ENCODE assay signal across 18 cellular contexts in genomic region chr1:25104932-25105561, GRCh38.
DNase-seq lines count a peak whose midpoint lies in the region; ATAC-seq and TF ChIP-seq lines count a peak whose summit lies in the region.
"Had no signal": no experiment of that assay in that cellular context is flagged by ENCODE, and none has a peak within 500 bp of the region (broad histone marks: within the 10 kb centered on the region; RNA-seq: fewer than 3 reads in every experiment).

No MANE protein-coding gene starts in this region.

- no TSS peak for BruUV-seq in IMR-90 (replicated peaks; lab: Mats Ljungman, UMichigan)

- intact Hi-C loops in IMR-90 (cut with micrococcal nuclease) = no loop called here
- intact Hi-C loops in heart right ventricle (cut with DNase I) = loop anchor here in 6 of 10 donors (5.0 kb wide), 4 partner anchors 73 to 258 kb away; partner anchors contain the start of gene RUNX3 (in 5 of the 6)

- no peak overlapping the region for H3K14ac ChIP-seq in IMR-90 (replicated peaks; ENCODE audit: low read depth, low read length)

- no peak for TF ChIP-seq RAD21 in SK-N-SH (IDR thresholded peaks at IDR 0.05; ENCODE audit: low read length)
- no peak for TF ChIP-seq RAD21 in IMR-90 (IDR thresholded peaks at IDR 0.05; ENCODE audit: low read length)

- TF ChIP-seq POLR2A in IMR-90 (IDR thresholded peaks at IDR 0.05; ENCODE audit: low read depth, low read length) = no peak

- H3K36me3 ChIP-seq in SK-N-SH (replicated peaks in 1 of 2; ENCODE audit: control insufficient read depth in 1 of 2, insufficient read depth in 2 of 2, low read length in 1 of 2) = no peaks in the 10 kb centered on the region
- H3K36me3 ChIP-seq in IMR-90 (ENCODE audit: control insufficient read depth, insufficient read depth, low read length) = no peaks in the 10 kb centered on the region
- H3K36me3 ChIP-seq in heart right ventricle = no peaks in the 10 kb centered on the region
- H3K36me3 ChIP-seq in mesendoderm (ENCODE audit: control insufficient read depth, insufficient read depth, low read length) = no peaks in the 10 kb centered on the region
- H3K36me3 ChIP-seq: Peyer's patch had no signal

- H3K4me2 ChIP-seq in SK-N-SH = no peak overlapping the region
- no peak overlapping the region for H3K4me2 ChIP-seq in IMR-90 (ENCODE audit: low read depth, low read length)
- H3K4me2 ChIP-seq in mesendoderm (ENCODE audit: low read length) = no peak overlapping the region

- no peak overlapping the region for H3K4me3 Mint-ChIP-seq in progenitor cell of endocrine pancreas (ENCODE audit: low read depth)
- H3K4me3 Mint-ChIP-seq: IgD-negative memory B cell had no signal

- H3K36me3 Mint-ChIP-seq in progenitor cell of endocrine pancreas (ENCODE audit: insufficient read depth) = peaks cover 3% of the 10 kb centered on the region

- H3K18ac ChIP-seq in IMR-90 (ENCODE audit: low read depth, low read length) = no peak overlapping the region
- H3K18ac ChIP-seq in mesendoderm (ENCODE audit: low read length) = no peak overlapping the region

- H3K4me3 ChIP-seq in SK-N-SH (ENCODE audit: low read depth in 2 of 2, low read length in 1 of 2) = no peak overlapping the region
- H3K4me3 ChIP-seq in IMR-90 (ENCODE audit: insufficient read depth, low read depth, low read length) = no peak overlapping the region
- H3K4me3 ChIP-seq in heart right ventricle = no peak overlapping the region
- no peak overlapping the region for H3K4me3 ChIP-seq in mesendoderm (ENCODE audit: low read length)
- H3K4me3 ChIP-seq: Peyer's patch had no signal

- H4K8ac ChIP-seq in IMR-90 (ENCODE audit: low read depth in 2 of 2, low read length in 2 of 2) = no peak overlapping the region
- no peak overlapping the region for H4K8ac ChIP-seq in mesendoderm (ENCODE audit: low read depth, low read length)

- H3K4me1 ChIP-seq in SK-N-SH (ENCODE audit: control insufficient read depth in 1 of 2, insufficient read depth in 2 of 2, low read depth in 1 of 2, low read length in 1 of 2) = peaks cover 0 to 16% of the 10 kb centered on the region in 2 experiments; a peak in 1 of 4 replicates
- 0 out of 2 replicates have a peak, but pooled peaks cover 2% of the 10 kb centered on the region for H3K4me1 ChIP-seq in IMR-90 (ENCODE audit: control insufficient read depth, insufficient read depth, low read length)
- H3K4me1 ChIP-seq in heart right ventricle = peaks cover 0 to 11% (median 0%) of the 10 kb centered on the region in 9 donors
- no peaks in the 10 kb centered on the region for H3K4me1 ChIP-seq in mesendoderm (ENCODE audit: control insufficient read depth, low read depth, low read length)
- H3K4me1 ChIP-seq: Peyer's patch had no signal

- H3K79me2 ChIP-seq in SK-N-SH (ENCODE audit: insufficient read depth) (no peaks in the 10 kb centered on the region), mesendoderm (ENCODE audit: control insufficient read depth, insufficient read depth, low read length) (no peaks in the 10 kb centered on the region)

- no peak overlapping the region for H2AK5ac ChIP-seq in IMR-90 (ENCODE audit: low read depth, low read length)
- H2AK5ac ChIP-seq in mesendoderm (ENCODE audit: low read length) = no peak overlapping the region

- H2AFZ ChIP-seq in SK-N-SH (ENCODE audit: low read depth) = no peak overlapping the region
- no peak overlapping the region for H2AFZ ChIP-seq in IMR-90 (replicated peaks; ENCODE audit: low read length, poor library complexity)

- H3K9me1 ChIP-seq in IMR-90 (ENCODE audit: insufficient read depth, low read length) = peaks cover 3% of the 10 kb centered on the region; the same call in 1 of the 2 replicates

- H3K79me1 ChIP-seq in IMR-90 (ENCODE audit: low read depth in 1 of 2, low read length in 2 of 2) (no peaks in the 10 kb centered on the region), mesendoderm (ENCODE audit: low read length) (no peaks in the 10 kb centered on the region)

- POLR2A ChIA-PET in SK-N-SH (lab: Yijun Ruan, JAX) = no interaction called here
- POLR2A ChIA-PET in IMR-90 (lab: Charles Lee; ENCODE audit: unreplicated experiment) = no interaction called here

- dilution Hi-C loops in IMR-90 (cut with HindIII; ENCODE audit: low sequenced_read_pairs, unreplicated experiment) = no loop called here

- no peak for TF ChIP-seq CTCF in SK-N-SH (IDR thresholded peaks at IDR 0.05)
- no peak for TF ChIP-seq CTCF in IMR-90 (conservative IDR thresholded peaks at IDR 0.05; ENCODE audit: low read depth, low read length)
- no peak for TF ChIP-seq CTCF in heart right ventricle (IDR thresholded peaks at IDR 0.05)
- TF ChIP-seq CTCF in progenitor cell of endocrine pancreas (IDR thresholded peaks at IDR 0.05; ENCODE audit: unreplicated experiment) = no peak

- no peak for TF ChIP-seq EP300 in SK-N-SH (IDR thresholded peaks at IDR 0.05; ENCODE audit: borderline replicate concordance in 1 of 2, low read depth in 1 of 2, low read length in 1 of 2)

- H3K27ac Mint-ChIP-seq in progenitor cell of endocrine pancreas = peak overlapping the region; percentile 57

- H3K23ac ChIP-seq in IMR-90 (ENCODE audit: low read depth, low read length) = no peak overlapping the region
- no peak overlapping the region for H3K23ac ChIP-seq in mesendoderm (ENCODE audit: low read length)

- H3F3A ChIP-seq in SK-N-SH (replicated peaks; ENCODE audit: insufficient read depth) = no peaks in the 10 kb centered on the region

- H3K56ac ChIP-seq in IMR-90 (ENCODE audit: extremely low read depth, insufficient read depth, low read length) (no peak overlapping the region), mesendoderm (ENCODE audit: low read length) (no peak overlapping the region)

- H3K9me2 ChIP-seq in SK-N-SH = no peaks in the 10 kb centered on the region

- peaks cover 1% of the 10 kb centered on the region for H3K4me1 Mint-ChIP-seq in progenitor cell of endocrine pancreas (ENCODE audit: low read depth)

- no peak overlapping the region for H2BK5ac ChIP-seq in IMR-90 (ENCODE audit: low read depth, low read length, poor library complexity, severe bottlenecking)
- no peak overlapping the region for H2BK5ac ChIP-seq in mesendoderm (ENCODE audit: low read length)

- ATAC-seq in SK-N-SH treated with all-trans-retinoic acid at 6 μM for 48 hours (no peak), IMR-90 (ENCODE audit: low read depth) (no peak), heart right ventricle (peak; percentile 40 to 77 (median 69)), HG02759 (IDR thresholded peaks at IDR 0.05; ENCODE audit: unreplicated experiment) (no peak)

- H3K9me3 ChIP-seq in SK-N-SH = no peaks in the 10 kb centered on the region
- peaks cover 6% of the 10 kb centered on the region for H3K9me3 ChIP-seq in IMR-90 (ENCODE audit: control insufficient read depth, insufficient read depth, low read length)
- peaks cover 0 to 12% (median 4%) of the 10 kb centered on the region in 11 donors for H3K9me3 ChIP-seq in heart right ventricle
- H3K9me3 ChIP-seq: Peyer's patch had no signal

- H3K4ac ChIP-seq in IMR-90 (ENCODE audit: low read depth, low read length) (no peak overlapping the region), mesendoderm (ENCODE audit: low read depth, low read length) (no peak overlapping the region)

- in situ Hi-C loops in IMR-90 (cut with MboI; ENCODE audit: low sequenced_read_pairs) = loop anchor here (5.0 kb wide), 2 partner anchors 173 to 253 kb away; partner anchors contain the start of gene RUNX3

- no peak overlapping the region for H4K91ac ChIP-seq in IMR-90 (ENCODE audit: insufficient read depth, low read depth, low read length)

- no peak overlapping the region for H4K5ac ChIP-seq in IMR-90 (ENCODE audit: low read depth, low read length)
- no peak overlapping the region for H4K5ac ChIP-seq in mesendoderm (ENCODE audit: low read length)

- H3K27me3 ChIP-seq in SK-N-SH (ENCODE audit: insufficient read depth) = 0 out of 2 replicates have a peak, but pooled peaks cover 19% of the 10 kb centered on the region
- peaks cover 34% of the 10 kb centered on the region for H3K27me3 ChIP-seq in IMR-90 (ENCODE audit: control insufficient read depth, insufficient read depth, low read length)
- peaks cover 0 to 21% (median 10%) of the 10 kb centered on the region in 7 donors for H3K27me3 ChIP-seq in heart right ventricle
- H3K27me3 ChIP-seq in mesendoderm (ENCODE audit: insufficient read depth, low read length, poor library complexity) = no peaks in the 10 kb centered on the region
- H3K27me3 ChIP-seq: Peyer's patch had no signal

- H2BK120ac ChIP-seq in IMR-90 (ENCODE audit: low read depth, low read length) = no peak overlapping the region
- H2BK120ac ChIP-seq in mesendoderm (ENCODE audit: low read depth, low read length) = no peak overlapping the region

- CTCF ChIA-PET in SK-N-SH (lab: Yijun Ruan, JAX) (interaction anchor here (1.0 to 1.5 kb wide), 3 partner anchors 8 to 274 kb away, joined by 3 to 4 read pairs (median 3); no protein-coding TSS in a partner anchor), IMR-90 (lab: Yijun Ruan, JAX) (interaction anchor here (0.7 kb wide), 1 partner anchor 13 kb away, joined by 3 read pairs; no protein-coding TSS in a partner anchor)

- peak overlapping the region; percentile 5 for H2AK9ac ChIP-seq in IMR-90 (replicated peaks; ENCODE audit: low read depth, low read length, poor library complexity)

- no peak overlapping the region for H2BK20ac ChIP-seq in IMR-90 (ENCODE audit: low read depth, low read length)

- H3K27me3 Mint-ChIP-seq in progenitor cell of endocrine pancreas = peaks cover 19% of the 10 kb centered on the region
- H3K27me3 Mint-ChIP-seq: IgD-negative memory B cell had no signal

- WGBS in SK-N-SH (ENCODE audit: low lambda C conversion rate) = 7% methylated on average over 1 of the region's 1 CpG
- WGBS in IMR-90 (ENCODE audit: extremely low coverage in 2 of 2, insufficient read length in 1 of 2), 2 experiments = no CpG with 5 or more reads among the region's 1 CpG
- WGBS in heart right ventricle, 2 donors = 21 to 34% methylated on average over 1 of the region's 1 CpG
- WGBS in mesendoderm (ENCODE audit: extremely low coverage, insufficient coverage, low lambda C conversion rate) = no CpG with 5 or more reads among the region's 1 CpG

- H4K20me1 ChIP-seq in SK-N-SH (ENCODE audit: insufficient read depth) (no peaks in the 10 kb centered on the region), IMR-90 (ENCODE audit: insufficient read depth, low read length) (no peaks in the 10 kb centered on the region)

- H3K9me3 Mint-ChIP-seq in progenitor cell of endocrine pancreas (ENCODE audit: low read depth) = peaks cover 5% of the 10 kb centered on the region

- no peak overlapping the region for H2BK15ac ChIP-seq in IMR-90 (ENCODE audit: low read depth, low read length)
- no peak overlapping the region for H2BK15ac ChIP-seq in mesendoderm (replicated peaks; ENCODE audit: low read depth)

- H3K9ac ChIP-seq in SK-N-SH = no peak overlapping the region
- H3K9ac ChIP-seq in IMR-90 (ENCODE audit: low read depth, low read length) = no peak overlapping the region
- no peak overlapping the region for H3K9ac ChIP-seq in mesendoderm (ENCODE audit: low read length)

- H3K27ac ChIP-seq in SK-N-SH (ENCODE audit: low read depth in 2 of 2, low read length in 1 of 2) (no peak overlapping the region), IMR-90 (ENCODE audit: insufficient read depth, low read length) (no peak overlapping the region), heart right ventricle (peak overlapping the region in 2 of 10 donors; percentile 13 to 41), mesendoderm (ENCODE audit: low read depth, low read length) (no peak overlapping the region)
- H3K27ac ChIP-seq: 22Rv1, Peyer's patch had no signal

- DNase-seq in SK-N-SH (no peak), IMR-90 (no peak), heart right ventricle (no peak), progenitor cell of endocrine pancreas (ENCODE audit: low spot score, unreplicated experiment) (no peak), mesendoderm (no peak), hypothalamus (lab: John Stamatoyannopoulos, UW) (no peak)
- DNase-seq: AML-193, DMS79, NCI-H1092 treated with DMSO at 0.1 percent for 48 hours, NCI-H2081, NCI-H2171 treated with DMSO at 0.1 percent for 48 hours, NCI-H446, NCI-H526 treated with DMSO at 0.1 percent for 48 hours, Peyer's patch had no signal

Comparison
In these comparisons a context has a peak if more than half of its experiments do, and no peak if none do; other contexts are left out.
1. ATAC-seq: peak in heart right ventricle (8 of 8); none in SK-N-SH treated with all-trans-retinoic acid at 6 μM for 48 hours (single experiment), IMR-90 (single experiment) and HG02759 (single experiment).